ENCODE assay signal across 1 cellular context in the genomic region with DNA sequence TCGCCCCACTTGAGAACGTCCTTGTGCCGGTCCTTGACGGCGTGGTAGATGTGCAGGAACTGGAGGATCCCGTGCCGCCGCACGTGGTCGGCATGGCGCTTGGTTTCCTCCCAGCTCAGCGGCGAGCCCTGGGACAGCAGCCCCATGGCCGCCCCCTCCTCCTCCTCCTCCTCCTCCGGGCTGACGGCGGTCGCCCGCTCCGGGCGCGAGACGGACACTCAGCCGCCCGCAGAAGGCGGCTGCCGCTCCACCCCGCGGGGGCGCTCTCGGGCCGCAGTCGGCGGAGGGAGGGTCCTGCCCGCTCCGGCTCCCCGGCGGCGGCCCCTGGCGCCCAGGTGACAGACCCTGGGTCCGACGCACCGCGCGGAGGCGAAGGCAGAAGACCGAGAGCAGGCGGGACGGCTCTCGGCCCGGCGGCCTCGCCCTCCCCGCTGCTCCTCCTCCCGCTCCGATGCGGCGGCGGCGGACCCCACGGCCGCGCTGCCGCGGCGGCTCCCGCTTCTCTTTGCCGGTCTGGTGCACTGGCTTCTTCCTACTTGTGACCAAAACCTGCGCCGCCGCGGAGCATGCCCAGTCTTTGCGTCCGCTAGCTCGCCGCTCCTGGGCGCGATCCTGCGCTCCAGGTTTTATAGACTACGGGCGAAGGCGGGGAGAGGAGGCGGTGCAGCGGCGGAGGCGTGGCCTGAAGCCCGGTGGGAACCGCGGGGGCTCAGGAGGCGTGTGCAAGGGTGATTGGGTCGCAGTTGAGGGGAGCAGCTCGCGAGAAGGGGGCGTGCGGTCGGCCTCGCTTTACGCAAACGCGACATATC.
TF ChIP-seq lines count a peak whose summit lies in the region.

A gene (minus strand): TSS at position 602 of the 809 bp plus-strand sequence. CDS start 456 bp downstream, at position 146.

TF ChIP-seq in K562, 482 proteins besides CTCF, POLR2A, EP300 and RAD21 (continued from another document and continues in another):
- TF ChIP-seq, protein P1, sequence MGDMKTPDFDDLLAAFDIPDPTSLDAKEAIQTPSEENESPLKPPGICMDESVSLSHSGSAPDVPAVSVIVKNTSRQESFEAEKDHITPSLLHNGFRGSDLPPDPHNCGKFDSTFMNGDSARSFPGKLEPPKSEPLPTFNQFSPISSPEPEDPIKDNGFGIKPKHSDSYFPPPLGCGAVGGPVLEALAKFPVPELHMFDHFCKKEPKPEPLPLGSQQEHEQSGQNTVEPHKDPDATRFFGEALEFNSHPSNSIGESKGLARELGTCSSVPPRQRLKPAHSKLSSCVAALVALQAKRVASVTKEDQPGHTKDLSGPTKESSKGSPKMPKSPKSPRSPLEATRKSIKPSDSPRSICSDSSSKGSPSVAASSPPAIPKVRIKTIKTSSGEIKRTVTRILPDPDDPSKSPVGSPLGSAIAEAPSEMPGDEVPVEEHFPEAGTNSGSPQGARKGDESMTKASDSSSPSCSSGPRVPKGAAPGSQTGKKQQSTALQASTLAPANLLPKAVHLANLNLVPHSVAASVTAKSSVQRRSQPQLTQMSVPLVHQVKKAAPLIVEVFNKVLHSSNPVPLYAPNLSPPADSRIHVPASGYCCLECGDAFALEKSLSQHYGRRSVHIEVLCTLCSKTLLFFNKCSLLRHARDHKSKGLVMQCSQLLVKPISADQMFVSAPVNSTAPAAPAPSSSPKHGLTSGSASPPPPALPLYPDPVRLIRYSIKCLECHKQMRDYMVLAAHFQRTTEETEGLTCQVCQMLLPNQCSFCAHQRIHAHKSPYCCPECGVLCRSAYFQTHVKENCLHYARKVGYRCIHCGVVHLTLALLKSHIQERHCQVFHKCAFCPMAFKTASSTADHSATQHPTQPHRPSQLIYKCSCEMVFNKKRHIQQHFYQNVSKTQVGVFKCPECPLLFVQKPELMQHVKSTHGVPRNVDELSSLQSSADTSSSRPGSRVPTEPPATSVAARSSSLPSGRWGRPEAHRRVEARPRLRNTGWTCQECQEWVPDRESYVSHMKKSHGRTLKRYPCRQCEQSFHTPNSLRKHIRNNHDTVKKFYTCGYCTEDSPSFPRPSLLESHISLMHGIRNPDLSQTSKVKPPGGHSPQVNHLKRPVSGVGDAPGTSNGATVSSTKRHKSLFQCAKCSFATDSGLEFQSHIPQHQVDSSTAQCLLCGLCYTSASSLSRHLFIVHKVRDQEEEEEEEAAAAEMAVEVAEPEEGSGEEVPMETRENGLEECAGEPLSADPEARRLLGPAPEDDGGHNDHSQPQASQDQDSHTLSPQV (IDR thresholded peaks at IDR 0.05) = no peak
- TF ChIP-seq, protein P2, sequence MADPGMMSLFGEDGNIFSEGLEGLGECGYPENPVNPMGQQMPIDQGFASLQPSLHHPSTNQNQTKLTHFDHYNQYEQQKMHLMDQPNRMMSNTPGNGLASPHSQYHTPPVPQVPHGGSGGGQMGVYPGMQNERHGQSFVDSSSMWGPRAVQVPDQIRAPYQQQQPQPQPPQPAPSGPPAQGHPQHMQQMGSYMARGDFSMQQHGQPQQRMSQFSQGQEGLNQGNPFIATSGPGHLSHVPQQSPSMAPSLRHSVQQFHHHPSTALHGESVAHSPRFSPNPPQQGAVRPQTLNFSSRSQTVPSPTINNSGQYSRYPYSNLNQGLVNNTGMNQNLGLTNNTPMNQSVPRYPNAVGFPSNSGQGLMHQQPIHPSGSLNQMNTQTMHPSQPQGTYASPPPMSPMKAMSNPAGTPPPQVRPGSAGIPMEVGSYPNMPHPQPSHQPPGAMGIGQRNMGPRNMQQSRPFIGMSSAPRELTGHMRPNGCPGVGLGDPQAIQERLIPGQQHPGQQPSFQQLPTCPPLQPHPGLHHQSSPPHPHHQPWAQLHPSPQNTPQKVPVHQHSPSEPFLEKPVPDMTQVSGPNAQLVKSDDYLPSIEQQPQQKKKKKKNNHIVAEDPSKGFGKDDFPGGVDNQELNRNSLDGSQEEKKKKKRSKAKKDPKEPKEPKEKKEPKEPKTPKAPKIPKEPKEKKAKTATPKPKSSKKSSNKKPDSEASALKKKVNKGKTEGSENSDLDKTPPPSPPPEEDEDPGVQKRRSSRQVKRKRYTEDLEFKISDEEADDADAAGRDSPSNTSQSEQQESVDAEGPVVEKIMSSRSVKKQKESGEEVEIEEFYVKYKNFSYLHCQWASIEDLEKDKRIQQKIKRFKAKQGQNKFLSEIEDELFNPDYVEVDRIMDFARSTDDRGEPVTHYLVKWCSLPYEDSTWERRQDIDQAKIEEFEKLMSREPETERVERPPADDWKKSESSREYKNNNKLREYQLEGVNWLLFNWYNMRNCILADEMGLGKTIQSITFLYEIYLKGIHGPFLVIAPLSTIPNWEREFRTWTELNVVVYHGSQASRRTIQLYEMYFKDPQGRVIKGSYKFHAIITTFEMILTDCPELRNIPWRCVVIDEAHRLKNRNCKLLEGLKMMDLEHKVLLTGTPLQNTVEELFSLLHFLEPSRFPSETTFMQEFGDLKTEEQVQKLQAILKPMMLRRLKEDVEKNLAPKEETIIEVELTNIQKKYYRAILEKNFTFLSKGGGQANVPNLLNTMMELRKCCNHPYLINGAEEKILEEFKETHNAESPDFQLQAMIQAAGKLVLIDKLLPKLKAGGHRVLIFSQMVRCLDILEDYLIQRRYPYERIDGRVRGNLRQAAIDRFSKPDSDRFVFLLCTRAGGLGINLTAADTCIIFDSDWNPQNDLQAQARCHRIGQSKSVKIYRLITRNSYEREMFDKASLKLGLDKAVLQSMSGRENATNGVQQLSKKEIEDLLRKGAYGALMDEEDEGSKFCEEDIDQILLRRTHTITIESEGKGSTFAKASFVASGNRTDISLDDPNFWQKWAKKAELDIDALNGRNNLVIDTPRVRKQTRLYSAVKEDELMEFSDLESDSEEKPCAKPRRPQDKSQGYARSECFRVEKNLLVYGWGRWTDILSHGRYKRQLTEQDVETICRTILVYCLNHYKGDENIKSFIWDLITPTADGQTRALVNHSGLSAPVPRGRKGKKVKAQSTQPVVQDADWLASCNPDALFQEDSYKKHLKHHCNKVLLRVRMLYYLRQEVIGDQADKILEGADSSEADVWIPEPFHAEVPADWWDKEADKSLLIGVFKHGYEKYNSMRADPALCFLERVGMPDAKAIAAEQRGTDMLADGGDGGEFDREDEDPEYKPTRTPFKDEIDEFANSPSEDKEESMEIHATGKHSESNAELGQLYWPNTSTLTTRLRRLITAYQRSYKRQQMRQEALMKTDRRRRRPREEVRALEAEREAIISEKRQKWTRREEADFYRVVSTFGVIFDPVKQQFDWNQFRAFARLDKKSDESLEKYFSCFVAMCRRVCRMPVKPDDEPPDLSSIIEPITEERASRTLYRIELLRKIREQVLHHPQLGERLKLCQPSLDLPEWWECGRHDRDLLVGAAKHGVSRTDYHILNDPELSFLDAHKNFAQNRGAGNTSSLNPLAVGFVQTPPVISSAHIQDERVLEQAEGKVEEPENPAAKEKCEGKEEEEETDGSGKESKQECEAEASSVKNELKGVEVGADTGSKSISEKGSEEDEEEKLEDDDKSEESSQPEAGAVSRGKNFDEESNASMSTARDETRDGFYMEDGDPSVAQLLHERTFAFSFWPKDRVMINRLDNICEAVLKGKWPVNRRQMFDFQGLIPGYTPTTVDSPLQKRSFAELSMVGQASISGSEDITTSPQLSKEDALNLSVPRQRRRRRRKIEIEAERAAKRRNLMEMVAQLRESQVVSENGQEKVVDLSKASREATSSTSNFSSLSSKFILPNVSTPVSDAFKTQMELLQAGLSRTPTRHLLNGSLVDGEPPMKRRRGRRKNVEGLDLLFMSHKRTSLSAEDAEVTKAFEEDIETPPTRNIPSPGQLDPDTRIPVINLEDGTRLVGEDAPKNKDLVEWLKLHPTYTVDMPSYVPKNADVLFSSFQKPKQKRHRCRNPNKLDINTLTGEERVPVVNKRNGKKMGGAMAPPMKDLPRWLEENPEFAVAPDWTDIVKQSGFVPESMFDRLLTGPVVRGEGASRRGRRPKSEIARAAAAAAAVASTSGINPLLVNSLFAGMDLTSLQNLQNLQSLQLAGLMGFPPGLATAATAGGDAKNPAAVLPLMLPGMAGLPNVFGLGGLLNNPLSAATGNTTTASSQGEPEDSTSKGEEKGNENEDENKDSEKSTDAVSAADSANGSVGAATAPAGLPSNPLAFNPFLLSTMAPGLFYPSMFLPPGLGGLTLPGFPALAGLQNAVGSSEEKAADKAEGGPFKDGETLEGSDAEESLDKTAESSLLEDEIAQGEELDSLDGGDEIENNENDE (IDR thresholded peaks at IDR 0.05; ENCODE audit: low read depth, low read length) = no peak
- TF ChIP-seq BRCA1 (IDR thresholded peaks at IDR 0.05) = no peak
- no peak; the same call in 1 of the 2 replicates for TF ChIP-seq BRCA1 (CRISPR knock-in tag; IDR thresholded peaks at IDR 0.05)
- no peak for TF ChIP-seq ASH1L (IDR thresholded peaks at IDR 0.05; ENCODE audit: borderline replicate concordance, low read depth, partially characterized antibody)
- peak in 1 of 2 experiments; percentile 33; a peak in 2 of 4 replicates for TF ChIP-seq HDAC1 (IDR thresholded peaks at IDR 0.05)
- no peak for TF ChIP-seq SNIP1 (IDR thresholded peaks at IDR 0.05; ENCODE audit: low read depth)
- TF ChIP-seq, protein P3, sequence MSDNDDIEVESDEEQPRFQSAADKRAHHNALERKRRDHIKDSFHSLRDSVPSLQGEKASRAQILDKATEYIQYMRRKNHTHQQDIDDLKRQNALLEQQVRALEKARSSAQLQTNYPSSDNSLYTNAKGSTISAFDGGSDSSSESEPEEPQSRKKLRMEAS (CRISPR knock-in tag; IDR thresholded peaks at IDR 0.05) = peak; percentile 73
- TF ChIP-seq FOXK2 (conservative IDR thresholded peaks at IDR 0.05 in 1 of 2, IDR thresholded peaks at IDR 0.05 in 1 of 2; ENCODE audit: low read depth in 2 of 2) = peak; percentile 32 to 62; a peak in 2 of 4 replicates
- no peak for TF ChIP-seq SREBF2 (CRISPR knock-in tag; IDR thresholded peaks at IDR 0.05)
- TF ChIP-seq, protein P4, sequence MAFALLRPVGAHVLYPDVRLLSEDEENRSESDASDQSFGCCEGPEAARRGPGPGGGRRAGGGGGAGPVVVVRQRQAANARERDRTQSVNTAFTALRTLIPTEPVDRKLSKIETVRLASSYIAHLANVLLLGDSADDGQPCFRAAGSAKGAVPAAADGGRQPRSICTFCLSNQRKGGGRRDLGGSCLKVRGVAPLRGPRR (CRISPR knock-in tag; IDR thresholded peaks at IDR 0.05) = no peak
- peak; percentile 40 for TF ChIP-seq PHF20 (IDR thresholded peaks at IDR 0.05; ENCODE audit: partially characterized antibody)
- TF ChIP-seq BDP1 (IDR thresholded peaks at IDR 0.05; ENCODE audit: insufficient read depth, insufficient read length) = no peak
- TF ChIP-seq, protein P5, sequence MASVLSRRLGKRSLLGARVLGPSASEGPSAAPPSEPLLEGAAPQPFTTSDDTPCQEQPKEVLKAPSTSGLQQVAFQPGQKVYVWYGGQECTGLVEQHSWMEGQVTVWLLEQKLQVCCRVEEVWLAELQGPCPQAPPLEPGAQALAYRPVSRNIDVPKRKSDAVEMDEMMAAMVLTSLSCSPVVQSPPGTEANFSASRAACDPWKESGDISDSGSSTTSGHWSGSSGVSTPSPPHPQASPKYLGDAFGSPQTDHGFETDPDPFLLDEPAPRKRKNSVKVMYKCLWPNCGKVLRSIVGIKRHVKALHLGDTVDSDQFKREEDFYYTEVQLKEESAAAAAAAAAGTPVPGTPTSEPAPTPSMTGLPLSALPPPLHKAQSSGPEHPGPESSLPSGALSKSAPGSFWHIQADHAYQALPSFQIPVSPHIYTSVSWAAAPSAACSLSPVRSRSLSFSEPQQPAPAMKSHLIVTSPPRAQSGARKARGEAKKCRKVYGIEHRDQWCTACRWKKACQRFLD (CRISPR knock-in tag; IDR thresholded peaks at IDR 0.05) = peak; percentile 78; the same call in 1 of the 2 replicates
- no peak for TF ChIP-seq RBM17 (IDR thresholded peaks at IDR 0.05; ENCODE audit: borderline replicate concordance, low read depth, low read length)
- TF ChIP-seq TCF3 (CRISPR knock-in tag; IDR thresholded peaks at IDR 0.05) = no peak
- no peak for TF ChIP-seq HDAC8 (tag; IDR thresholded peaks at IDR 0.05)
- no peak for TF ChIP-seq ZNF24 (IDR thresholded peaks at IDR 0.05)
- TF ChIP-seq POLR2H (tag; IDR thresholded peaks at IDR 0.05; ENCODE audit: low read depth) = peak; percentile 45; the same call in 1 of the 2 replicates
- no peak for TF ChIP-seq NR4A1 (CRISPR knock-in tag; IDR thresholded peaks at IDR 0.05)
- peak; percentile 44; the same call in 1 of the 2 replicates for TF ChIP-seq NR4A1 (tag; IDR thresholded peaks at IDR 0.05)
- TF ChIP-seq, protein P6, sequence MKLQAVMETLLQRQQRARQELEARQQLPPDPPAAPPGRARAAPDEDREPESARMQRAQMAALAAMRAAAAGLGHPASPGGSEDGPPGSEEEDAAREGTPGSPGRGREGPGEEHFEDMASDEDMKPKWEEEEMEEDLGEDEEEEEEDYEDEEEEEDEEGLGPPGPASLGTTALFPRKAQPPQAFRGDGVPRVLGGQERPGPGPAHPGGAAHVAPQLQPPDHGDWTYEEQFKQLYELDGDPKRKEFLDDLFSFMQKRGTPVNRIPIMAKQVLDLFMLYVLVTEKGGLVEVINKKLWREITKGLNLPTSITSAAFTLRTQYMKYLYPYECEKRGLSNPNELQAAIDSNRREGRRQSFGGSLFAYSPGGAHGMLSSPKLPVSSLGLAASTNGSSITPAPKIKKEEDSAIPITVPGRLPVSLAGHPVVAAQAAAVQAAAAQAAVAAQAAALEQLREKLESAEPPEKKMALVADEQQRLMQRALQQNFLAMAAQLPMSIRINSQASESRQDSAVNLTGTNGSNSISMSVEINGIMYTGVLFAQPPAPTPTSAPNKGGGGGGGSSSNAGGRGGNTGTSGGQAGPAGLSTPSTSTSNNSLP (IDR thresholded peaks at IDR 0.05; ENCODE audit: borderline replicate concordance, low read depth, low read length) = 0 out of 2 replicates have a peak, but pooled peaks have one; percentile 22
- 0 out of 2 replicates have a peak, but pooled peaks have one; percentile 23 for TF ChIP-seq ZNF583 (CRISPR knock-in tag; IDR thresholded peaks at IDR 0.05)
- no peak for TF ChIP-seq CHD4 (IDR thresholded peaks at IDR 0.05; ENCODE audit: insufficient read depth, insufficient replicate concordance, low read depth, low read length, poor library complexity, severe bottlenecking)
- peak; percentile 94 for TF ChIP-seq HNRNPLL (IDR thresholded peaks at IDR 0.05; ENCODE audit: low read depth, low read length, poor library complexity, severe bottlenecking)
- TF ChIP-seq ESRRA (IDR thresholded peaks at IDR 0.05; ENCODE audit: borderline replicate concordance, low read depth) = peak; percentile 57; the same call in 1 of the 2 replicates
- TF ChIP-seq, protein P7, sequence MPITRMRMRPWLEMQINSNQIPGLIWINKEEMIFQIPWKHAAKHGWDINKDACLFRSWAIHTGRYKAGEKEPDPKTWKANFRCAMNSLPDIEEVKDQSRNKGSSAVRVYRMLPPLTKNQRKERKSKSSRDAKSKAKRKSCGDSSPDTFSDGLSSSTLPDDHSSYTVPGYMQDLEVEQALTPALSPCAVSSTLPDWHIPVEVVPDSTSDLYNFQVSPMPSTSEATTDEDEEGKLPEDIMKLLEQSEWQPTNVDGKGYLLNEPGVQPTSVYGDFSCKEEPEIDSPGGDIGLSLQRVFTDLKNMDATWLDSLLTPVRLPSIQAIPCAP (CRISPR knock-in tag; IDR thresholded peaks at IDR 0.05; ENCODE audit: borderline replicate concordance) = no peak
- TF ChIP-seq, protein P8, sequence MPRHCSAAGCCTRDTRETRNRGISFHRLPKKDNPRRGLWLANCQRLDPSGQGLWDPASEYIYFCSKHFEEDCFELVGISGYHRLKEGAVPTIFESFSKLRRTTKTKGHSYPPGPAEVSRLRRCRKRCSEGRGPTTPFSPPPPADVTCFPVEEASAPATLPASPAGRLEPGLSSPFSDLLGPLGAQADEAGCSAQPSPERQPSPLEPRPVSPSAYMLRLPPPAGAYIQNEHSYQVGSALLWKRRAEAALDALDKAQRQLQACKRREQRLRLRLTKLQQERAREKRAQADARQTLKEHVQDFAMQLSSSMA (CRISPR knock-in tag; IDR thresholded peaks at IDR 0.05) = no peak
- no peak for TF ChIP-seq NCOA2 (IDR thresholded peaks at IDR 0.05; ENCODE audit: partially characterized antibody in 2 of 2)
- no peak for TF ChIP-seq BRD9 (IDR thresholded peaks at IDR 0.05; ENCODE audit: low read depth, partially characterized antibody)
